15 cellular contexts compared by ENCODE assay signal in genomic region chrX:105823092-105823454, GRCh38. TPM values are rescaled to one million over a fixed set of nuclear protein-coding genes. Genes with fewer than 3 reads are reported as not detected.
A peak's percentile ranks its signal among the peaks of the same experiment; 100 is the strongest.
DNase-seq lines count a peak whose midpoint lies in the region; ATAC-seq and TF ChIP-seq lines count a peak whose summit lies in the region.
"Had no signal": no experiment of that assay in that cellular context is flagged by ENCODE, and none has a peak within 500 bp of the region (broad histone marks: within the 10 kb centered on the region; RNA-seq: fewer than 3 reads in every experiment).

No MANE protein-coding gene starts in this region.

- WGBS in esophagus muscularis mucosa = 44% methylated on average over 17 of the region's 17 CpGs
- WGBS in stomach, 5 donors = 12 to 43% (median 17%) methylated on average over 16 to 17 of the region's 17 CpGs

- TF ChIP-seq CTCF in esophagus muscularis mucosa (IDR thresholded peaks at IDR 0.05) = no peak
- no peak for TF ChIP-seq CTCF in lower lobe of right lung (IDR thresholded peaks at IDR 0.05)
- TF ChIP-seq CTCF in stomach (IDR thresholded peaks at IDR 0.05) = no peak

- no peaks in the 10 kb centered on the region for H3K36me3 ChIP-seq in SJCRH30
- H3K36me3 ChIP-seq in esophagus muscularis mucosa = no peaks in the 10 kb centered on the region
- H3K36me3 ChIP-seq in lower lobe of right lung = no peaks in the 10 kb centered on the region
- no peaks in the 10 kb centered on the region for H3K36me3 ChIP-seq in stomach

- TF ChIP-seq EP300 in esophagus muscularis mucosa (IDR thresholded peaks at IDR 0.05) (no peak), stomach (IDR thresholded peaks at IDR 0.05) (no peak)

- no peaks in the 10 kb centered on the region for H3K9me3 ChIP-seq in SJCRH30 (replicated peaks)
- H3K9me3 ChIP-seq in esophagus muscularis mucosa = no peaks in the 10 kb centered on the region
- H3K9me3 ChIP-seq in lower lobe of right lung = no peaks in the 10 kb centered on the region
- peaks cover 0 to 16% (median 3%) of the 10 kb centered on the region in 4 donors for H3K9me3 ChIP-seq in stomach

- H3K4me1 ChIP-seq in SJCRH30 (no peaks in the 10 kb centered on the region), esophagus muscularis mucosa (peaks cover 0 to 17% (median 13%) of the 10 kb centered on the region in 4 donors), lower lobe of right lung (no peaks in the 10 kb centered on the region), stomach (peaks cover 0 to 5% (median 0%) of the 10 kb centered on the region in 4 donors)

- no peak for TF ChIP-seq POLR2A in esophagus muscularis mucosa (IDR thresholded peaks at IDR 0.05; ENCODE audit: low read depth)
- no peak for TF ChIP-seq POLR2A in stomach (IDR thresholded peaks at IDR 0.05)

- H3K27ac ChIP-seq in SJCRH30 = peak overlapping the region; percentile 61
- H3K27ac ChIP-seq in esophagus muscularis mucosa (replicated peaks in 1 of 4) = peak overlapping the region in 2 of 4 donors; percentile 39 to 45
- no peak overlapping the region for H3K27ac ChIP-seq in lower lobe of right lung
- no peak overlapping the region for H3K27ac ChIP-seq in stomach
- H3K27ac ChIP-seq: epithelial cell of prostate, SK-N-MC had no signal

- peak in 1 of 2 experiments; percentile 3 for DNase-seq in SJCRH30
- no peak for DNase-seq in esophagus muscularis mucosa (ENCODE audit: extremely low spot score)
- no peak for DNase-seq in lower lobe of right lung
- DNase-seq in stomach = no peak
- no peak for DNase-seq in cerebellar cortex (ENCODE audit: low spot score)
- no peak for DNase-seq in G401 (ENCODE audit: low spot score)
- DNase-seq: activated T-cell treated with anti-CD3 and anti-CD28 coated beads for 4 hours; amniotic stem cell; NCI-H1417 treated with DMSO at 0.1 percent for 48 hours; NCI-H774; stimulated activated CD4-positive, alpha-beta T cell treated with anti-CD3 and anti-CD28 coated beads, Interleukin-2, amount 100 ng/mL, for 48 hours; stimulated activated naive CD4-positive, alpha-beta T cell had no signal

- ATAC-seq in lower lobe of right lung (no peak), GM21576 (IDR thresholded peaks at IDR 0.05; ENCODE audit: unreplicated experiment) (no peak)

- H3K27me3 ChIP-seq in SJCRH30 (no peaks in the 10 kb centered on the region), esophagus muscularis mucosa (peaks cover 0 to 39% (median 14%) of the 10 kb centered on the region in 4 donors), lower lobe of right lung (ENCODE audit: low read depth) (peaks cover 7% of the 10 kb centered on the region), stomach (peaks cover 5 to 34% (median 33%) of the 10 kb centered on the region in 3 donors)

- H3K4me3 ChIP-seq in SJCRH30 (peak overlapping the region; percentile 58), esophagus muscularis mucosa (peak overlapping the region; percentile 39 to 48 (median 42)), lower lobe of right lung (peak overlapping the region; percentile 40), stomach (peak overlapping the region in 3 of 4 donors; percentile 32 to 40 (median 34))
- H3K4me3 ChIP-seq: SK-N-MC had no signal

- intact Hi-C loops in esophagus muscularis mucosa (cut with DNase I) (no loop called here), lower lobe of right lung (cut with DNase I) (no loop called here), stomach (cut with DNase I; ENCODE audit: low total_unique reads) (no loop called here)

- in situ Hi-C loops in G401 (cut with HindIII; ENCODE audit: low sequenced_read_pairs) = no loop called here

RNA-seq across cellular contexts. Expression of gene NRK, which starts 0.7 kb away (rescaled TPM):
- total RNA-seq in SJCRH30 (2014; rRNA removed; shearing (Covaris generic)) = 23.7 and 27.7 TPM in 2 replicates
- total RNA-seq in esophagus muscularis mucosa = 10 to 100 TPM in 1 of 4 donors, 1 to 10 TPM in 3; 2.7 to 10.8 (median 5.8) TPM
- total RNA-seq in lower lobe of right lung = 0.53 TPM
- 10 to 100 TPM in 1 of 5 donors, 1 to 10 TPM in 1, under 1 TPM in 2, not detected in 1; under 0.01 to 53.8 (median 3.3) TPM for total RNA-seq in stomach
- under 1 TPM; 0.06 to 0.30 (median 0.15) TPM for polyA plus RNA-seq in stomach
- total RNA-seq in G401 (2014; rRNA removed; shearing (Covaris generic)) = not detected in 2 replicates
